Comparison of ENCODE assay signal across 39 cellular contexts in genomic region chr19:57324992-57325391, GRCh38. TPM values are rescaled to one million over a fixed set of nuclear protein-coding genes. Genes with fewer than 3 reads are reported as not detected.
"Had no signal": no experiment of that assay in that cellular context is flagged by ENCODE, and none has a peak within 500 bp of the region (broad histone marks: within the 10 kb centered on the region; RNA-seq: fewer than 3 reads in every experiment).

No MANE protein-coding gene starts in this region.

- H3K4me3 Mint-ChIP-seq: activated naive CD4-positive, alpha-beta T cell treated with anti-CD3 and anti-CD28 coated beads, Interleukin-2, amount 10 ng/mL, durations not matched to agents 7 days and 5 days; activated naive CD4-positive, alpha-beta T cell treated with anti-CD3 and anti-CD28 coated beads, Interleukin-2, amount 50 U/mL, for 24 hours; activated naive CD8-positive, alpha-beta T cell; activated naive CD8-positive, alpha-beta T cell treated with anti-CD3 and anti-CD28 coated beads for 36 hours; activated naive CD8-positive, alpha-beta T cell treated with anti-CD3 and anti-CD28 coated beads, Interleukin-2, amount 10 ng/mL, durations not matched to agents 7 days and 5 days; activated naive CD8-positive, alpha-beta T cell treated with anti-CD3 and anti-CD28 coated beads, Interleukin-2, amount 50 U/mL, for 24 hours; activated T-cell treated with anti-CD3 and anti-CD28 coated beads, Interleukin-2, amount 50 U/mL, for 24 hours; activated T-cell treated with anti-CD3 and anti-CD28 coated beads, Interleukin-2, amount 50 U/mL, for 4 hours; activated T-cell treated with anti-CD3 and anti-CD28 coated beads, Interleukin-2, amount 50 U/mL, for 72 hours; activated T-helper 1 cell treated with anti-CD3 and anti-CD28 coated beads, Interleukin-12 subunit alpha, Interleukin-12 subunit beta, Interleukin-2, Interleukin-4 antibody, amounts not matched to agents 30 ng/mL and 10 ng/mL and 1 ng/mL, durations not matched to agents 14 hours and 24 hours and 36 hours; activated T-helper 17 cell treated with anti-CD3 and anti-CD28 coated beads, Interleukin-2, amount 50 U/mL, for 72 hours; brain; central memory CD8-positive, alpha-beta T cell had no signal

- H3K27me3 Mint-ChIP-seq: activated naive CD4-positive, alpha-beta T cell treated with anti-CD3 and anti-CD28 coated beads, Interleukin-2, amount 10 ng/mL, durations not matched to agents 7 days and 5 days; activated naive CD4-positive, alpha-beta T cell treated with anti-CD3 and anti-CD28 coated beads, Interleukin-2, amount 50 U/mL, for 24 hours; activated naive CD8-positive, alpha-beta T cell; activated naive CD8-positive, alpha-beta T cell treated with anti-CD3 and anti-CD28 coated beads for 36 hours; activated naive CD8-positive, alpha-beta T cell treated with anti-CD3 and anti-CD28 coated beads, Interleukin-2, amount 10 ng/mL, durations not matched to agents 7 days and 5 days; activated naive CD8-positive, alpha-beta T cell treated with anti-CD3 and anti-CD28 coated beads, Interleukin-2, amount 50 U/mL, for 24 hours; activated T-cell treated with anti-CD3 and anti-CD28 coated beads, Interleukin-2, amount 50 U/mL, for 24 hours; activated T-helper 17 cell treated with anti-CD3 and anti-CD28 coated beads, Interleukin-2, amount 50 U/mL, for 72 hours; central memory CD8-positive, alpha-beta T cell had no signal

- H3K27me3 ChIP-seq: adrenal gland, ascending aorta, body of pancreas, brain microvascular endothelial cell, breast epithelium, cardiac muscle cell had no signal

- ATAC-seq: activated naive CD4-positive, alpha-beta T cell treated with anti-CD3 and anti-CD28 coated beads, Interleukin-2, amount 50 U/mL, for 72 hours; activated naive CD8-positive, alpha-beta T cell treated with anti-CD3 and anti-CD28 coated beads, Interleukin-2, amount 50 U/mL, for 24 hours; activated T-cell treated with anti-CD3 and anti-CD28 coated beads, Interleukin-2, amount 50 U/mL, for 4 hours; activated T-cell treated with anti-CD3 and anti-CD28 coated beads, Interleukin-2, amount 50 U/mL, for 72 hours; activated T-helper 17 cell treated with anti-CD3 and anti-CD28 coated beads, Interleukin-2, amount 50 U/mL, for 72 hours; body of pancreas had no signal

- DNase-seq: activated effector memory CD4-positive, alpha-beta T cell treated with anti-CD3 and anti-CD28 coated beads, Interleukin-2, amount 50 U/mL, for 16 hours; activated effector memory CD4-positive, alpha-beta T cell treated with Interleukin-2 at 50 U/mL for 16 hours; activated gamma-delta T cell; activated gamma-delta T cell treated with Interleukin-2 at 50 U/mL for 16 hours; activated naive CD4-positive, alpha-beta T cell; activated naive CD4-positive, alpha-beta T cell treated with anti-CD3 and anti-CD28 coated beads, Interleukin-2, amount 10 ng/mL, durations not matched to agents 7 days and 5 days; activated naive CD4-positive, alpha-beta T cell treated with anti-CD3 and anti-CD28 coated beads, Interleukin-2, amount 50 U/mL, for 16 hours; activated naive CD4-positive, alpha-beta T cell treated with Interleukin-2 at 50 U/mL for 16 hours; activated naive CD8-positive, alpha-beta T cell treated with anti-CD3 and anti-CD28 coated beads for 36 hours; activated naive CD8-positive, alpha-beta T cell treated with anti-CD3 and anti-CD28 coated beads, Interleukin-2, amount 10 ng/mL, durations not matched to agents 7 days and 5 days; activated naive CD8-positive, alpha-beta T cell treated with anti-CD3 and anti-CD28 coated beads, Interleukin-2, amount 50 U/mL, for 24 hours; activated T-cell treated with anti-CD3 and anti-CD28 coated beads, Interleukin-2, amount 50 U/mL, for 1 hour; activated T-cell treated with anti-CD3 and anti-CD28 coated beads, Interleukin-2, amount 50 U/mL, for 24 hours; activated T-cell treated with anti-CD3 and anti-CD28 coated beads, Interleukin-2, amount 50 U/mL, for 4 hours; activated T-cell treated with anti-CD3 and anti-CD28 coated beads, Interleukin-2, amount 50 U/mL, for 48 hours; activated T-cell treated with anti-CD3 and anti-CD28 coated beads, Interleukin-2, amount 50 U/mL, for 72 hours; adrenal gland; amniotic stem cell; amygdala; anterior cingulate cortex; aorta; body of pancreas; brain microvascular endothelial cell; caudate nucleus; central memory CD4-positive, alpha-beta T cell; cerebellar nuclear complex had no signal

- FAIRE-seq: astrocyte, bronchial epithelial cell had no signal

- H3K27ac Mint-ChIP-seq: activated naive CD4-positive, alpha-beta T cell treated with anti-CD3 and anti-CD28 coated beads, Interleukin-2, amount 10 ng/mL, durations not matched to agents 7 days and 5 days; activated naive CD4-positive, alpha-beta T cell treated with anti-CD3 and anti-CD28 coated beads, Interleukin-2, amount 50 U/mL, for 24 hours; activated naive CD4-positive, alpha-beta T cell treated with anti-CD3 and anti-CD28 coated beads, Interleukin-2, amount 50 U/mL, for 72 hours; activated naive CD8-positive, alpha-beta T cell; activated naive CD8-positive, alpha-beta T cell treated with anti-CD3 and anti-CD28 coated beads for 36 hours; activated naive CD8-positive, alpha-beta T cell treated with anti-CD3 and anti-CD28 coated beads, Interleukin-2, amount 10 ng/mL, durations not matched to agents 7 days and 5 days; activated naive CD8-positive, alpha-beta T cell treated with anti-CD3 and anti-CD28 coated beads, Interleukin-2, amount 50 U/mL, for 24 hours; activated T-cell treated with anti-CD3 and anti-CD28 coated beads, Interleukin-2, amount 50 U/mL, for 24 hours; activated T-cell treated with anti-CD3 and anti-CD28 coated beads, Interleukin-2, amount 50 U/mL, for 72 hours; activated T-helper 1 cell treated with anti-CD3 and anti-CD28 coated beads, Interleukin-12 subunit alpha, Interleukin-12 subunit beta, Interleukin-2, Interleukin-4 antibody, amounts not matched to agents 30 ng/mL and 10 ng/mL and 1 ng/mL, durations not matched to agents 14 hours and 24 hours and 36 hours; activated T-helper 17 cell treated with anti-CD3 and anti-CD28 coated beads, Interleukin-2, amount 50 U/mL, for 72 hours; activated T-helper 2 cell treated with anti-CD3 and anti-CD28 coated beads, Interferon-gamma antibody, Interleukin-2, Interleukin-4, amounts not matched to agents 10 μg/mL and 5 μg/mL and 100 μg/mL, durations not matched to agents 14 hours and 24 hours and 36 hours; brain had no signal

- H3K4me3 ChIP-seq: adrenal gland, ascending aorta, body of pancreas, breast epithelium, cardiac muscle cell had no signal

- H3K27ac ChIP-seq: adrenal gland, ascending aorta, body of pancreas, brain microvascular endothelial cell, breast epithelium, cardiac muscle cell had no signal

- H3K9me3 Mint-ChIP-seq: central memory CD8-positive, alpha-beta T cell had no signal

RNA-seq across cellular contexts. Expression of gene ZNF547, which starts 38.4 kb away (rescaled TPM):
- total RNA-seq: ascending aorta had no signal
